In the genomic region with DNA sequence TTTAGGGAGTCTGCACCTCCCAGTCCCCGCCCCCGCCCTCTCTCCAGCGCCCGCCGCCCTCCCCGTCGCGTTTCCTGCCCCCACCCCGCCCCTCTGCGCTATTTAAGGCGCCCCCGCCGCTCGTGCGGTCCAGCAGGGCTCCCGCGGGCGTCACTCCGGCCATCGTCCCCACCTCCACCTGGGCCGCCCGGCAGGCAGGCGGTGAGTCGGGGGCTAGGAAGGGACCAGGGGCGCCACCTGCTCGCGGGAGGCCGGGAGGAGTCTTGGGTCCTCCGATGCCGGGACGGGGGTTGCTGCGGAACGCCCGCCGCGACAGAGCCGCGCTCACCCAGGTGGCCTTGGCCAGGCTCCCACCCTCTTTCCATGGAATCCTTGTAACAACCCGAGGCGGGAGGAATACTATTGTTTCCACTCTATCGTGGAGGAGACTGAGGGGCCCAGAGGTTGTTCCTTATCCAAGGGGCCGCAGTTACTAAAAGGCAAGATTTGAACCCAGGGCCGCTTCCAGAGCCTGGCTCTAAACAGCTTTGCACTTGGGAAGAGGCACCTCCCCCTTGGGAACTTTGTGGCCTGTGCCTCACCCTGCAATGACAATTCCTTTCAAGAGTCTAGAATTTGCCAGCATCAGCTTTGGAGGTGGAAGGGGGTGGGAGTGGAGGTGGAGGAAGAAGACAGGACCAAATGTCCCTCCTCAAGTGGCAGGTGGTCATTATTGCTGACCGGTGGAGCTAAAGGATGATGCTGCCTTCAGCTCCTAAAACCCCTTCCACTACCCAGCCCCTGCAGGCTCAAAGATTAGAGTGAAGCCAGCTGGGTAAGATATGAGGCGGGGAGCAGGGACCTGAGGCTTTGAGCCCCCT, we compare ENCODE assay signal across 10 cellular contexts. TPM values are rescaled to one million over a fixed set of nuclear protein-coding genes. Genes with fewer than 3 reads are reported as not detected.
DNase-seq lines count a peak whose midpoint lies in the region; TF ChIP-seq lines count a peak whose summit lies in the region.
"Had no signal": no experiment of that assay in that cellular context is flagged by ENCODE, and none has a peak within 500 bp of the region (broad histone marks: within the 10 kb centered on the region; RNA-seq: fewer than 3 reads in every experiment).

TSS of gene GJA4 (plus strand) at position 132 of the 860 bp plus-strand sequence. CDS start 1,215 bp downstream, outside the sequence.

- peak within 1 kb of the TSS; percentile 11 to 81 (median 72) for H3K27ac ChIP-seq in esophagus squamous epithelium
- no peak within 1 kb of the TSS for H3K27ac ChIP-seq in muscle layer of duodenum (ENCODE audit: low read length)
- H3K27ac ChIP-seq in thyroid gland, result peak within 1 kb of the TSS; percentile 28 to 82 (median 75)
- no peak within 1 kb of the TSS for H3K27ac ChIP-seq in brain microvascular endothelial cell

- TF ChIP-seq POLR2A in esophagus squamous epithelium (IDR thresholded peaks at IDR 0.05) (no peak), thyroid gland (IDR thresholded peaks at IDR 0.05) (no peak)

- CTCF ChIA-PET in activated CD4-positive, alpha-beta T cell treated with anti-CD3 and anti-CD28 coated beads, Interleukin-2, amount 10 ng/mL, durations not matched to agents 7 days and 5 days (lab: Charles Lee), result interaction anchor here (0.6 kb wide), 1 partner anchor 101 kb away, joined by 3 read pairs; no protein-coding TSS in a partner anchor

- H3K9me3 Mint-ChIP-seq in activated CD4-positive, alpha-beta T cell treated with anti-CD3 and anti-CD28 coated beads, Interleukin-2, amount 10 ng/mL, durations not matched to agents 7 days and 5 days, result no peaks in the 10 kb centered on the region

- POLR2A ChIA-PET in activated CD4-positive, alpha-beta T cell treated with anti-CD3 and anti-CD28 coated beads, Interleukin-2, amount 10 ng/mL, durations not matched to agents 7 days and 5 days (lab: Charles Lee), result no interaction called here

- H3K27ac Mint-ChIP-seq in activated CD4-positive, alpha-beta T cell treated with anti-CD3 and anti-CD28 coated beads, Interleukin-2, amount 10 ng/mL, durations not matched to agents 7 days and 5 days, result no peak within 1 kb of the TSS
- H3K27ac Mint-ChIP-seq: activated CD4-positive, alpha-beta T cell treated with anti-CD3 and anti-CD28 coated beads for 36 hours had no signal

- in situ Hi-C loops in brain microvascular endothelial cell (cut with HindIII; ENCODE audit: low pct_ligation_motif_present, low sequenced_read_pairs), result no loop called here

- no peaks in the 10 kb centered on the region for H3K36me3 Mint-ChIP-seq in activated CD4-positive, alpha-beta T cell treated with anti-CD3 and anti-CD28 coated beads, Interleukin-2, amount 10 ng/mL, durations not matched to agents 7 days and 5 days (ENCODE audit: low read depth)

- peaks cover 8% of the 10 kb centered on the region for H3K4me1 Mint-ChIP-seq in activated CD4-positive, alpha-beta T cell treated with anti-CD3 and anti-CD28 coated beads, Interleukin-2, amount 10 ng/mL, durations not matched to agents 7 days and 5 days

- H3K4me1 ChIP-seq in esophagus squamous epithelium (peaks cover 7 to 28% (median 14%) of the 10 kb centered on the region in 3 donors), muscle layer of duodenum (ENCODE audit: control insufficient read depth in 1 of 2, insufficient read depth in 2 of 2, low read length in 2 of 2) (peaks cover 0 to 4% of the 10 kb centered on the region in 2 donors), thyroid gland (peaks cover 9 to 26% of the 10 kb centered on the region in 2 donors)

- TF ChIP-seq CTCF in esophagus squamous epithelium (IDR thresholded peaks at IDR 0.05), result no peak
- TF ChIP-seq CTCF in thyroid gland (IDR thresholded peaks at IDR 0.05), result no peak
- TF ChIP-seq CTCF in brain microvascular endothelial cell (IDR thresholded peaks at IDR 0.05; ENCODE audit: low read depth, low read length, missing control alignments), result no peak

- H3K4me3 ChIP-seq in esophagus squamous epithelium (peak within 1 kb of the TSS; percentile 10 to 65 (median 40)), muscle layer of duodenum (ENCODE audit: low read depth in 1 of 2, low read length in 2 of 2) (peak within 1 kb of the TSS; percentile 26), thyroid gland (replicated peaks in 1 of 3) (peak within 1 kb of the TSS in 1 of 3 donors; percentile 46), brain microvascular endothelial cell (ENCODE audit: low read depth, low read length) (no peak within 1 kb of the TSS)

- H3K27me3 Mint-ChIP-seq in activated CD4-positive, alpha-beta T cell treated with anti-CD3 and anti-CD28 coated beads, Interleukin-2, amount 10 ng/mL, durations not matched to agents 7 days and 5 days, result peaks cover 5% of the 10 kb centered on the region

- H3K4me3 Mint-ChIP-seq in activated CD4-positive, alpha-beta T cell treated with anti-CD3 and anti-CD28 coated beads, Interleukin-2, amount 10 ng/mL, durations not matched to agents 7 days and 5 days, result peak within 1 kb of the TSS; percentile 50
- H3K4me3 Mint-ChIP-seq: activated CD4-positive, alpha-beta T cell treated with anti-CD3 and anti-CD28 coated beads for 36 hours had no signal

- no peaks in the 10 kb centered on the region for H3K9me3 ChIP-seq in esophagus squamous epithelium
- no peaks in the 10 kb centered on the region for H3K9me3 ChIP-seq in muscle layer of duodenum (ENCODE audit: control insufficient read depth in 1 of 2, low read length in 2 of 2)
- H3K9me3 ChIP-seq in thyroid gland, result no peaks in the 10 kb centered on the region

- H3K27me3 ChIP-seq in esophagus squamous epithelium (peaks cover 0 to 35% (median 6%) of the 10 kb centered on the region in 4 donors), muscle layer of duodenum (ENCODE audit: low read depth, low read length) (peaks cover 9% of the 10 kb centered on the region), thyroid gland (no peaks in the 10 kb centered on the region), brain microvascular endothelial cell (replicated peaks) (peaks cover 16% of the 10 kb centered on the region)

- intact Hi-C loops in esophagus squamous epithelium (cut with DNase I) (no loop called here), thyroid gland (cut with DNase I) (no loop called here)

- H3K36me3 ChIP-seq in esophagus squamous epithelium (peaks cover 0 to 4% (median 0%) of the 10 kb centered on the region in 3 donors), muscle layer of duodenum (ENCODE audit: control insufficient read depth in 1 of 2, insufficient read depth in 2 of 2, low read length in 2 of 2) (peaks cover 0 to 14% of the 10 kb centered on the region in 2 donors), thyroid gland (no peaks in the 10 kb centered on the region), brain microvascular endothelial cell (replicated peaks) (no peaks in the 10 kb centered on the region)

- WGBS in esophagus squamous epithelium, 2 donors, result 8 to 36% methylated on average over 4 to 9 of the region's 45 CpGs
- 26 to 65% methylated on average over 5 to 16 of the region's 45 CpGs for WGBS in thyroid gland, 2 donors

- no peak for DNase-seq in activated CD4-positive, alpha-beta T cell treated with anti-CD3 and anti-CD28 coated beads, Interleukin-2, amount 10 ng/mL, durations not matched to agents 7 days and 5 days
- DNase-seq in activated CD4-positive, alpha-beta T cell treated with anti-CD3 and anti-CD28 coated beads, Interleukin-2, amount 50 U/mL, for 1 hour, result no peak
- DNase-seq in esophagus squamous epithelium (lab: John Stamatoyannopoulos, UW), result no peak
- peak; percentile 24 to 25 for DNase-seq in thyroid gland
- DNase-seq in brain microvascular endothelial cell, result no peak
- DNase-seq in HCEC 1CT, result no peak
- DNase-seq in superior temporal gyrus (ENCODE audit: extremely low spot score), result no peak
- DNase-seq: activated CD4-positive, alpha-beta T cell treated with anti-CD3 and anti-CD28 coated beads for 36 hours; small intestine had no signal

RNA-seq across cellular contexts. Expression of gene GJA4, which starts in this region (rescaled TPM):
- not detected for total RNA-seq in activated CD4-positive, alpha-beta T cell treated with anti-CD3 and anti-CD28 coated beads, Interleukin-2, amount 10 ng/mL, durations not matched to agents 7 days and 5 days
- total RNA-seq in esophagus squamous epithelium, result 1 to 10 TPM; 2.0 to 5.0 (median 3.5) TPM
- 10 to 100 TPM; 11.0 to 22.7 (median 18.8) TPM for total RNA-seq in thyroid gland
- total RNA-seq: activated CD4-positive, alpha-beta T cell treated with anti-CD3 and anti-CD28 coated beads for 36 hours had no signal

Comparison
In these comparisons a context has a peak if more than half of its experiments do, and no peak if none do; other contexts are left out.
1. DNase-seq: peak in thyroid gland (2 of 2); none in activated CD4-positive, alpha-beta T cell treated with anti-CD3 and anti-CD28 coated beads, Interleukin-2, amount 10 ng/mL, durations not matched to agents 7 days and 5 days (single experiment), activated CD4-positive, alpha-beta T cell treated with anti-CD3 and anti-CD28 coated beads, Interleukin-2, amount 50 U/mL, for 1 hour (single experiment), esophagus squamous epithelium (single experiment), brain microvascular endothelial cell (single experiment), HCEC 1CT (single experiment) and superior temporal gyrus (single experiment).
2. H3K27ac ChIP-seq: peak in esophagus squamous epithelium (4 of 4) and thyroid gland (3 of 3); none in muscle layer of duodenum (single experiment) and brain microvascular endothelial cell (single experiment).